Comparison of ENCODE assay signal across 9 cellular contexts in the genomic region with DNA sequence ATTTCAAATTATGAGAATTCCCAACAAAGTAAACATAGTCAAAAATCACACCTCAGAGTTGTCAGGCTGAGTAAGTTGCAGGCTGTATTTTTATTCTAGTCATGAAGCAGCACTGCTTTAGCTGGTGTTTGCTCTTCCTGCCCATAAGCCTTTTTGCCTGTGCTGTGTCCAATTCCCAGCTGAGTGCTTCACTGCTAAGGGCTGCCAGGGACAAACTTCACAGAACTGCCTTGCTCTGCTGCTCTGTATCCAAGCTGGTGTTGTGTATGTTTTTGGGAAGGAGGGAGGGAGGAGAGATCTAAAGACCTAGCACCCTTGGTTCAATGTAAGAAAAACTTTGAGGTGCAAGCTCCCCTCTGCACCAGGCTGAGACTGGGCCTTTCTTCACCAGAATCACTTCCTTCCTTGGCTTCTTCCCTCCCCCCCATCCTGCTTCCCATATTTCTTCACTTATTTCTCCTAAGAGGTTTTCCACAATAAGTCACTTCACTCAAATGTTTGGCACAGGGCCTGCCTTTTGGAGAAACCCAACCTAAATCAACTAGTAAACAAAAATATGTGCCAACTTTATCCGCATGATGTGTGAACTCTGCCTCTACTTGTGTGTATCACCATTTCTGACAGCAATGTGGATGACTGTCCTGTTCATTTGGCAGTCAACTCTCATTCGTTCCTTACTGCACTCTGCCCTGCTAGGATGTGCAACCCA.
DNase-seq lines count a peak whose midpoint lies in the region; ATAC-seq and TF ChIP-seq lines count a peak whose summit lies in the region.
"Had no signal": no experiment of that assay in that cellular context is flagged by ENCODE, and none has a peak within 500 bp of the region (broad histone marks: within the 10 kb centered on the region; RNA-seq: fewer than 3 reads in every experiment).

No MANE protein-coding gene starts in this region.

- H3K36me3 Mint-ChIP-seq in CD8-positive, alpha-beta T cell: peaks cover 78% of the 10 kb centered on the region
- peaks cover 36% of the 10 kb centered on the region for H3K36me3 Mint-ChIP-seq in effector memory CD8-positive, alpha-beta T cell (ENCODE audit: insufficient read depth)
- H3K36me3 Mint-ChIP-seq in nephron progenitor cell (ENCODE audit: low read depth): peaks cover 94% of the 10 kb centered on the region

- peak overlapping the region; percentile 56 for H3K27ac Mint-ChIP-seq in CD8-positive, alpha-beta T cell
- H3K27ac Mint-ChIP-seq in effector memory CD8-positive, alpha-beta T cell: peak overlapping the region; percentile 61 to 70
- peak overlapping the region; percentile 80 for H3K27ac Mint-ChIP-seq in nephron progenitor cell

- peaks cover 17% of the 10 kb centered on the region for H3K79me2 ChIP-seq in KMS-11 (ENCODE audit: insufficient read depth, low read depth)

- TF ChIP-seq POLR2A in Peyer's patch (IDR thresholded peaks at IDR 0.05): no peak

- H3K36me3 ChIP-seq in CD8-positive, alpha-beta T cell (ENCODE audit: insufficient read depth, low read length): peaks cover 19% of the 10 kb centered on the region
- H3K36me3 ChIP-seq in KMS-11 (ENCODE audit: insufficient read depth): peaks cover 10% of the 10 kb centered on the region; the same call in 1 of the 2 replicates
- H3K36me3 ChIP-seq in Peyer's patch: peaks cover 0 to 40% (median 3%) of the 10 kb centered on the region in 3 donors
- peaks cover 37% of the 10 kb centered on the region for H3K36me3 ChIP-seq in effector memory CD4-positive, alpha-beta T cell (ENCODE audit: control insufficient read depth, insufficient read depth, low read length)

- H3K4me2 ChIP-seq in KMS-11: no peak overlapping the region

- H3K27me3 Mint-ChIP-seq in CD8-positive, alpha-beta T cell (ENCODE audit: low read depth): no peaks in the 10 kb centered on the region
- H3K27me3 Mint-ChIP-seq in effector memory CD8-positive, alpha-beta T cell: no peaks in the 10 kb centered on the region
- no peaks in the 10 kb centered on the region for H3K27me3 Mint-ChIP-seq in nephron progenitor cell (ENCODE audit: low read depth, poor library complexity)

- ATAC-seq in CD8-positive, alpha-beta T cell: no peak
- no peak for ATAC-seq in effector memory CD8-positive, alpha-beta T cell (replicated peaks)
- ATAC-seq in HG03025 (IDR thresholded peaks at IDR 0.05; ENCODE audit: low FRiP score, unreplicated experiment): no peak
- ATAC-seq: stimulated activated naive CD8-positive, alpha-beta T cell treated with anti-CD3 and anti-CD28 coated beads, Interleukin-15, Interleukin-2, amounts not matched to agents 100 U/mL and 50 U/mL, for 24 hours had no signal

- H3K4me3 Mint-ChIP-seq in CD8-positive, alpha-beta T cell: no peak overlapping the region
- H3K4me3 Mint-ChIP-seq in effector memory CD8-positive, alpha-beta T cell: peak overlapping the region in 1 of 2 donors; percentile 20
- H3K4me3 Mint-ChIP-seq in nephron progenitor cell: no peak overlapping the region

- peaks cover 26% of the 10 kb centered on the region for H3K4me1 Mint-ChIP-seq in CD8-positive, alpha-beta T cell (ENCODE audit: low read depth)
- peaks cover 6 to 24% of the 10 kb centered on the region in 2 donors for H3K4me1 Mint-ChIP-seq in effector memory CD8-positive, alpha-beta T cell (ENCODE audit: low read depth in 2 of 2)
- H3K4me1 Mint-ChIP-seq in nephron progenitor cell: peaks cover 21% of the 10 kb centered on the region

- intact Hi-C loops in CD8-positive, alpha-beta T cell (cut with DNase I, micrococcal nuclease): loop anchor here in 1 of 2 experiments (1.0 kb wide), 1 partner anchor 8 kb away; no protein-coding TSS in a partner anchor

- POLR2A ChIA-PET in CD8-positive, alpha-beta T cell (lab: Charles Lee): no interaction called here

- H2AFZ ChIP-seq in KMS-11 (ENCODE audit: low read depth): no peak overlapping the region

- H3K4me1 ChIP-seq in CD8-positive, alpha-beta T cell (ENCODE audit: insufficient read depth, low read length): no peaks in the 10 kb centered on the region
- H3K4me1 ChIP-seq in KMS-11 (ENCODE audit: low read depth, poor library complexity, severe bottlenecking) (peaks cover 45% of the 10 kb centered on the region), Peyer's patch (peaks cover 0 to 6% (median 0%) of the 10 kb centered on the region in 4 donors)
- no peaks in the 10 kb centered on the region for H3K4me1 ChIP-seq in effector memory CD4-positive, alpha-beta T cell (ENCODE audit: control insufficient read depth, insufficient read depth, low read length, poor library complexity, severe bottlenecking)

- DNase-seq in CD8-positive, alpha-beta T cell: no peak
- DNase-seq in effector memory CD8-positive, alpha-beta T cell: no peak
- DNase-seq in nephron progenitor cell (no peak), Peyer's patch (no peak), HT-29 (ENCODE audit: low spot score) (no peak)
- no peak for DNase-seq in effector memory CD4-positive, alpha-beta T cell
- DNase-seq: stimulated activated naive CD8-positive, alpha-beta T cell treated with anti-CD3 and anti-CD28 coated beads, Interleukin-15, Interleukin-2, amounts not matched to agents 100 U/mL and 50 U/mL, for 24 hours had no signal

- no peaks in the 10 kb centered on the region for H3K27me3 ChIP-seq in CD8-positive, alpha-beta T cell (ENCODE audit: insufficient read depth, low read length)
- H3K27me3 ChIP-seq in KMS-11 (ENCODE audit: insufficient read depth, low read depth): no peaks in the 10 kb centered on the region
- no peaks in the 10 kb centered on the region for H3K27me3 ChIP-seq in Peyer's patch
- H3K27me3 ChIP-seq in effector memory CD4-positive, alpha-beta T cell (replicated peaks; ENCODE audit: control insufficient read depth, insufficient read depth, low read length, poor library complexity, severe bottlenecking): no peaks in the 10 kb centered on the region

- H3K27ac ChIP-seq in CD8-positive, alpha-beta T cell (ENCODE audit: low read depth, low read length): no peak overlapping the region
- H3K27ac ChIP-seq in KMS-11 (peak overlapping the region; percentile 28; the same call in 1 of the 2 replicates), Peyer's patch (peak overlapping the region in 2 of 4 donors; percentile 9 to 17)
- H3K27ac ChIP-seq in effector memory CD4-positive, alpha-beta T cell (ENCODE audit: insufficient read depth, low read length, poor library complexity, severe bottlenecking): no peak overlapping the region

- no peaks in the 10 kb centered on the region for H4K20me1 ChIP-seq in KMS-11 (ENCODE audit: insufficient read depth)

- H3K9ac ChIP-seq in KMS-11: no peak overlapping the region

- CTCF ChIA-PET in CD8-positive, alpha-beta T cell (lab: Charles Lee): no interaction called here

- H3K4me3 ChIP-seq in CD8-positive, alpha-beta T cell (ENCODE audit: low read depth, low read length): no peak overlapping the region
- H3K4me3 ChIP-seq in KMS-11 (IDR thresholded peaks at IDR 0.05; ENCODE audit: insufficient read depth, low read depth, low read length) (no peak overlapping the region), Peyer's patch (no peak overlapping the region)
- H3K4me3 ChIP-seq in effector memory CD4-positive, alpha-beta T cell (ENCODE audit: insufficient read depth, low read depth, low read length, poor library complexity, severe bottlenecking): no peak overlapping the region

- no peaks in the 10 kb centered on the region for H3K9me3 Mint-ChIP-seq in CD8-positive, alpha-beta T cell
- no peaks in the 10 kb centered on the region for H3K9me3 Mint-ChIP-seq in effector memory CD8-positive, alpha-beta T cell
- peaks cover 5% of the 10 kb centered on the region for H3K9me3 Mint-ChIP-seq in nephron progenitor cell

- TF ChIP-seq CTCF in CD8-positive, alpha-beta T cell (IDR thresholded peaks at IDR 0.05): no peak
- no peak for TF ChIP-seq CTCF in KMS-11 (conservative IDR thresholded peaks at IDR 0.05; ENCODE audit: low read depth, low read length)
- TF ChIP-seq CTCF in nephron progenitor cell (IDR thresholded peaks at IDR 0.05): no peak
- TF ChIP-seq CTCF in Peyer's patch (IDR thresholded peaks at IDR 0.05): no peak

- no peaks in the 10 kb centered on the region for H3K9me3 ChIP-seq in CD8-positive, alpha-beta T cell (ENCODE audit: low read length)
- no peaks in the 10 kb centered on the region for H3K9me3 ChIP-seq in Peyer's patch
- no peaks in the 10 kb centered on the region for H3K9me3 ChIP-seq in effector memory CD4-positive, alpha-beta T cell (ENCODE audit: control insufficient read depth, low read length)
